ENCODE assay signal across 29 cellular contexts in genomic region chr7:98100088-98100487, GRCh38.
"Had no signal": no experiment of that assay in that cellular context is flagged by ENCODE, and none has a peak within 500 bp of the region (broad histone marks: within the 10 kb centered on the region; RNA-seq: fewer than 3 reads in every experiment).

No MANE protein-coding gene starts in this region.

- H3K27ac ChIP-seq: colonic mucosa, epithelial cell of prostate, esophagus squamous epithelium, gastroesophageal sphincter, heart left ventricle, hepatocyte, left lung had no signal

- DNase-seq: colonic mucosa; cortex of kidney; effector CD8-positive, alpha-beta T cell; effector memory CD8-positive, alpha-beta T cell; endodermal cell; erythroblast; esophagus squamous epithelium; foreskin fibroblast; foreskin melanocyte; heart left ventricle; hypothalamus; immature natural killer cell; left cardiac atrium; left lung; left ventricle myocardium superior; mammary epithelial cell; mesendoderm; midbrain; naive thymus-derived CD4-positive, alpha-beta T cell; natural killer cell had no signal

- H3K4me2 ChIP-seq: hepatocyte had no signal

- ATAC-seq: effector memory CD8-positive, alpha-beta T cell; esophagus mucosa; gastroesophageal sphincter; heart left ventricle; left cardiac atrium; left lung; left ventricle myocardium superior; naive thymus-derived CD4-positive, alpha-beta T cell; natural killer cell had no signal

- H3K4me1 Mint-ChIP-seq: endodermal cell; immature natural killer cell; memory B cell; naive thymus-derived CD4-positive, alpha-beta T cell; natural killer cell had no signal

- H3K4me3 ChIP-seq: colonic mucosa, esophagus squamous epithelium, gastroesophageal sphincter, heart left ventricle, hepatocyte, left lung, lung had no signal

- H3K36me3 ChIP-seq: colonic mucosa, esophagus squamous epithelium, gastroesophageal sphincter, heart left ventricle, left lung had no signal

- FAIRE-seq: endometrium, keratinocyte had no signal

- H3K4me1 ChIP-seq: colonic mucosa, esophagus squamous epithelium, gastroesophageal sphincter, heart left ventricle, left lung had no signal

- H3K27ac Mint-ChIP-seq: dendritic cell treated with granulocyte-macrophage colony-stimulating factor and Interleukin-4, amounts not matched to agents 40 ng/mL and 50 ng/mL, for 4 days; effector memory CD8-positive, alpha-beta T cell; endodermal cell; immature natural killer cell; memory B cell; naive thymus-derived CD4-positive, alpha-beta T cell; natural killer cell had no signal

- H3K4me3 Mint-ChIP-seq: dendritic cell treated with granulocyte-macrophage colony-stimulating factor and Interleukin-4, amounts not matched to agents 40 ng/mL and 50 ng/mL, for 4 days; effector memory CD8-positive, alpha-beta T cell; endodermal cell; immature natural killer cell; memory B cell; naive thymus-derived CD4-positive, alpha-beta T cell; natural killer cell had no signal

- H3K27me3 ChIP-seq: colonic mucosa, esophagus squamous epithelium, heart left ventricle, hepatocyte, left lung had no signal
